12 cellular contexts compared by ENCODE assay signal in the genomic region with DNA sequence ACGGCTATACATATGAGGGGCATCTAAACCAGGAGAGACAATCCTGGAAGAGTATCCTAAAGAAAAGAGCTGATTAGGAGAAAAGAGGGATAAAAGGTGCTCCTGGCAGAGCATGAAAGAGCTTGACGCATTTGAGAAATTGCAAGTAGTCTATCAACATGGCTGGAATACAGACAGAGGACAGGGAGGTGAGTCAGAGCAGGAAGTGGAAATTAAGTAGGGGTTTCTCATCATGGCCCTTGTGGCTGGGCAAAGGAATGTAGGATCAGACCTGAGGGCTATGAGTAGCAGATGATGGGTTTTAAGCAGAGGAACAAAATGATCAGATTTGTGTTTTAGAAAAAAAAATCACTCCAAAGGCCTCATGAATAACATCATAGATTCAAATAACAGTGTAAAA. TPM values are rescaled to one million over a fixed set of nuclear protein-coding genes. Genes with fewer than 3 reads are reported as not detected.
DNase-seq lines count a peak whose midpoint lies in the region; ATAC-seq, FAIRE-seq and TF ChIP-seq lines count a peak whose summit lies in the region.
"Had no signal": no experiment of that assay in that cellular context is flagged by ENCODE, and none has a peak within 500 bp of the region (broad histone marks: within the 10 kb centered on the region; RNA-seq: fewer than 3 reads in every experiment).

No MANE protein-coding gene starts in this region.

- intact Hi-C loops in endothelial cell of umbilical vein (cut with micrococcal nuclease), result loop anchor here (5.0 kb wide), 1 partner anchor 55 kb away; no protein-coding TSS in a partner anchor
- intact Hi-C loops in body of pancreas (cut with DNase I), result no loop called here
- intact Hi-C loops in activated T-helper 2 cell treated with anti-CD3 and anti-CD28 coated beads, Interferon-gamma antibody, Interleukin-2, Interleukin-4, amounts not matched to agents 10 μg/mL and 5 μg/mL and 100 μg/mL, durations not matched to agents 14 hours and 24 hours and 36 hours (cut with micrococcal nuclease), result no loop called here

- no peak overlapping the region for H3K4me3 Mint-ChIP-seq in osteocyte (ENCODE audit: unreplicated experiment)
- no peak overlapping the region for H3K4me3 Mint-ChIP-seq in activated T-helper 2 cell treated with anti-CD3 and anti-CD28 coated beads, Interferon-gamma antibody, Interleukin-2, Interleukin-4, amounts not matched to agents 10 μg/mL and 5 μg/mL and 100 μg/mL, durations not matched to agents 14 hours and 24 hours and 36 hours (ENCODE audit: low read depth)
- H3K4me3 Mint-ChIP-seq: activated T-helper 1 cell treated with anti-CD3 and anti-CD28 coated beads, Interleukin-12 subunit alpha, Interleukin-12 subunit beta, Interleukin-2, Interleukin-4 antibody, amounts not matched to agents 30 ng/mL and 10 ng/mL and 1 ng/mL, durations not matched to agents 14 hours and 24 hours and 36 hours; T-helper 1 cell treated with Interleukin-12 subunit alpha and Interleukin-12 subunit beta and Interleukin-4 antibody, amounts not matched to agents 30 μg/mL and 1 μg/mL, for 36 hours had no signal

- POLR2A ChIA-PET in endothelial cell of umbilical vein (lab: Charles Lee), result no interaction called here

- no peak for TF ChIP-seq CTCF in endothelial cell of umbilical vein (IDR thresholded peaks at IDR 0.05; ENCODE audit: extremely low read depth in 1 of 2, insufficient read depth in 1 of 2, low read depth in 1 of 2, low read length in 2 of 2)
- TF ChIP-seq CTCF in osteocyte (IDR thresholded peaks at IDR 0.05), result no peak
- TF ChIP-seq CTCF in body of pancreas (IDR thresholded peaks at IDR 0.05), result no peak

- peak; percentile 15 for DNase-seq in ELF-1 (ENCODE audit: low read depth, low spot score)
- DNase-seq in NCI-H226, result peak; percentile 89
- peak; percentile 34 for DNase-seq in endothelial cell of umbilical vein (ENCODE audit: low read depth, low spot score)
- DNase-seq in osteocyte (ENCODE audit: extremely low spot score, unreplicated experiment), result no peak
- no peak for DNase-seq in body of pancreas
- DNase-seq in NCI-H146 treated with DMSO at 0.1 percent for 48 hours (lab: John Stamatoyannopoulos, UW; ENCODE audit: unreplicated experiment), result no peak
- no peak for DNase-seq in activated T-helper 2 cell treated with anti-CD3 and anti-CD28 coated beads, Interferon-gamma antibody, Interleukin-2, Interleukin-4, amounts not matched to agents 10 μg/mL and 5 μg/mL and 100 μg/mL, durations not matched to agents 14 hours and 24 hours and 36 hours (ENCODE audit: low spot score)
- DNase-seq: GF-D8, NCI-H526 had no signal

- 97% methylated on average over 2 of the region's 2 CpGs for WGBS in body of pancreas, 2 donors

- no peaks in the 10 kb centered on the region for H4K20me1 ChIP-seq in endothelial cell of umbilical vein (replicated peaks; ENCODE audit: control insufficient read depth, extremely low read depth, insufficient read depth, low read length)

- H3K9me3 Mint-ChIP-seq in osteocyte (ENCODE audit: unreplicated experiment), result no peaks in the 10 kb centered on the region
- no peaks in the 10 kb centered on the region for H3K9me3 Mint-ChIP-seq in activated T-helper 2 cell treated with anti-CD3 and anti-CD28 coated beads, Interferon-gamma antibody, Interleukin-2, Interleukin-4, amounts not matched to agents 10 μg/mL and 5 μg/mL and 100 μg/mL, durations not matched to agents 14 hours and 24 hours and 36 hours
- H3K9me3 Mint-ChIP-seq: T-helper 1 cell treated with Interleukin-12 subunit alpha and Interleukin-12 subunit beta and Interleukin-4 antibody, amounts not matched to agents 30 μg/mL and 1 μg/mL, for 36 hours had no signal

- H3K9me3 ChIP-seq in endothelial cell of umbilical vein (replicated peaks; ENCODE audit: control insufficient read depth, insufficient read depth, low read length), result no peaks in the 10 kb centered on the region
- no peaks in the 10 kb centered on the region for H3K9me3 ChIP-seq in body of pancreas

- CTCF ChIA-PET in endothelial cell of umbilical vein (lab: Charles Lee), result interaction anchor here (1.2 to 1.5 kb wide), 3 partner anchors 28 to 93 kb away, joined by 3 to 7 read pairs (median 4); no protein-coding TSS in a partner anchor

- H3K36me3 ChIP-seq in endothelial cell of umbilical vein (ENCODE audit: control insufficient read depth in 2 of 2, extremely low read depth in 1 of 2, insufficient read depth in 2 of 2, low read length in 2 of 2) (no peaks in the 10 kb centered on the region), body of pancreas (replicated peaks in 1 of 2; ENCODE audit: insufficient read depth in 1 of 2, low read depth in 2 of 2) (no peaks in the 10 kb centered on the region)

- no TSS peak for BruUV-seq in endothelial cell of umbilical vein (replicated peaks; lab: Mats Ljungman, UMichigan)

- FAIRE-seq in endothelial cell of umbilical vein (lab: Jason Lieb, UNC), result peak; percentile 4

- dilution Hi-C loops in endothelial cell of umbilical vein (cut with MboI; ENCODE audit: extremely low pct_ligation_motif_present, low sequenced_read_pairs), result no loop called here

- ATAC-seq in body of pancreas (no peak), GM21619 (IDR thresholded peaks at IDR 0.05; ENCODE audit: unreplicated experiment) (no peak)

- H3K9me1 ChIP-seq in endothelial cell of umbilical vein (replicated peaks; ENCODE audit: control insufficient read depth, extremely low read depth, insufficient read depth, low read length), result no peaks in the 10 kb centered on the region

- no peaks in the 10 kb centered on the region for H3K36me3 Mint-ChIP-seq in osteocyte (ENCODE audit: unreplicated experiment)
- H3K36me3 Mint-ChIP-seq in activated T-helper 2 cell treated with anti-CD3 and anti-CD28 coated beads, Interferon-gamma antibody, Interleukin-2, Interleukin-4, amounts not matched to agents 10 μg/mL and 5 μg/mL and 100 μg/mL, durations not matched to agents 14 hours and 24 hours and 36 hours (ENCODE audit: low read depth), result no peaks in the 10 kb centered on the region

- H3K4me2 ChIP-seq in endothelial cell of umbilical vein (ENCODE audit: insufficient read depth, low read length), result no peak overlapping the region

- H3K27ac Mint-ChIP-seq in osteocyte (ENCODE audit: unreplicated experiment), result peak overlapping the region; percentile 76
- H3K27ac Mint-ChIP-seq in activated T-helper 2 cell treated with anti-CD3 and anti-CD28 coated beads, Interferon-gamma antibody, Interleukin-2, Interleukin-4, amounts not matched to agents 10 μg/mL and 5 μg/mL and 100 μg/mL, durations not matched to agents 14 hours and 24 hours and 36 hours, result no peak overlapping the region
- H3K27ac Mint-ChIP-seq: activated T-helper 1 cell treated with anti-CD3 and anti-CD28 coated beads, Interleukin-12 subunit alpha, Interleukin-12 subunit beta, Interleukin-2, Interleukin-4 antibody, amounts not matched to agents 30 ng/mL and 10 ng/mL and 1 ng/mL, durations not matched to agents 14 hours and 24 hours and 36 hours; T-helper 1 cell treated with Interleukin-12 subunit alpha and Interleukin-12 subunit beta and Interleukin-4 antibody, amounts not matched to agents 30 μg/mL and 1 μg/mL, for 36 hours had no signal

- H3K27ac ChIP-seq in endothelial cell of umbilical vein (ENCODE audit: insufficient read depth, low read depth, low read length) (no peak overlapping the region), body of pancreas (no peak overlapping the region)

- H3K9ac ChIP-seq in endothelial cell of umbilical vein (replicated peaks; ENCODE audit: extremely low read depth, insufficient read depth, low read length), result no peak overlapping the region

- no peak for TF ChIP-seq POLR2A in endothelial cell of umbilical vein (IDR thresholded peaks at IDR 0.05; ENCODE audit: low read depth, low read length)
- TF ChIP-seq POLR2A in body of pancreas (IDR thresholded peaks at IDR 0.05), result no peak

- H2AFZ ChIP-seq in endothelial cell of umbilical vein (ENCODE audit: low read depth, low read length), result no peak overlapping the region

- H3K27me3 ChIP-seq in endothelial cell of umbilical vein (ENCODE audit: control insufficient read depth in 2 of 2, insufficient read depth in 2 of 2, low read length in 2 of 2), result no peaks in the 10 kb centered on the region
- H3K27me3 ChIP-seq in body of pancreas, result no peaks in the 10 kb centered on the region

- no peaks in the 10 kb centered on the region for H3K79me2 ChIP-seq in endothelial cell of umbilical vein (ENCODE audit: control insufficient read depth, insufficient read depth, low read length)

- H3K4me3 ChIP-seq in endothelial cell of umbilical vein (replicated peaks in 1 of 3; ENCODE audit: insufficient read depth in 1 of 3, low read depth in 1 of 3, low read length in 3 of 3) (no peak overlapping the region), body of pancreas (no peak overlapping the region)

- H3K27me3 Mint-ChIP-seq in osteocyte (ENCODE audit: unreplicated experiment), result no peaks in the 10 kb centered on the region
- H3K27me3 Mint-ChIP-seq in activated T-helper 2 cell treated with anti-CD3 and anti-CD28 coated beads, Interferon-gamma antibody, Interleukin-2, Interleukin-4, amounts not matched to agents 10 μg/mL and 5 μg/mL and 100 μg/mL, durations not matched to agents 14 hours and 24 hours and 36 hours (ENCODE audit: low read depth), result peaks cover 4% of the 10 kb centered on the region

- peaks cover 47% of the 10 kb centered on the region for H3K4me1 Mint-ChIP-seq in osteocyte (ENCODE audit: unreplicated experiment)
- H3K4me1 Mint-ChIP-seq in activated T-helper 2 cell treated with anti-CD3 and anti-CD28 coated beads, Interferon-gamma antibody, Interleukin-2, Interleukin-4, amounts not matched to agents 10 μg/mL and 5 μg/mL and 100 μg/mL, durations not matched to agents 14 hours and 24 hours and 36 hours (ENCODE audit: low read depth), result peaks cover 5% of the 10 kb centered on the region

- H3K4me1 ChIP-seq in endothelial cell of umbilical vein (ENCODE audit: control insufficient read depth, extremely low read depth, insufficient read depth, low read length) (peaks cover 11% of the 10 kb centered on the region), body of pancreas (no peaks in the 10 kb centered on the region)

TF ChIP-seq in endothelial cell of umbilical vein, 7 proteins besides CTCF, POLR2A, EP300 and RAD21 (continues in another document):
- TF ChIP-seq JUN (IDR thresholded peaks at IDR 0.05; ENCODE audit: borderline replicate concordance, insufficient read depth, insufficient read length, low read depth), result no peak

RNA-seq across cellular contexts. Expression of a gene that starts 49.2 kb away (rescaled TPM):
- total RNA-seq in endothelial cell of umbilical vein, result 57.7 and 63.9 TPM in 2 replicates
- 9.0 and 14.2 TPM in 2 replicates for polyA plus RNA-seq in endothelial cell of umbilical vein
- 28.2 and 30.6 TPM in 2 replicates for polyA plus RNA-seq in endothelial cell of umbilical vein (2011; cell fraction: cytosol; rRNA removed)
- 17.3 and 21.9 TPM in 2 replicates for polyA plus RNA-seq in endothelial cell of umbilical vein (2011; cell fraction: nucleus; rRNA removed)
- 83.0 and 104 TPM in 2 replicates for polyA plus RNA-seq in endothelial cell of umbilical vein (2012)
- 9.3 and 13.1 TPM in 2 replicates for polyA minus RNA-seq in endothelial cell of umbilical vein
- 35.2 TPM for polyA minus RNA-seq in endothelial cell of umbilical vein (2011; cell fraction: cytosol; rRNA and poly(A)+ RNA removed)
- 8.8 and 13.2 TPM in 2 replicates for polyA minus RNA-seq in endothelial cell of umbilical vein (2011; cell fraction: nucleus; rRNA and poly(A)+ RNA removed)
- 109 and 112 TPM in 2 replicates for total RNA-seq in osteocyte
- total RNA-seq in body of pancreas, result 10 to 100 TPM; 64.3 to 93.3 TPM
- 90.8 and 91.2 TPM in 2 replicates for total RNA-seq in activated T-helper 2 cell treated with anti-CD3 and anti-CD28 coated beads, Interferon-gamma antibody, Interleukin-2, Interleukin-4, amounts not matched to agents 10 μg/mL and 5 μg/mL and 100 μg/mL, durations not matched to agents 14 hours and 24 hours and 36 hours

Comparison
In these comparisons a context has a peak if more than half of its experiments do, and no peak if none do; other contexts are left out.
1. DNase-seq: peak in ELF-1 (single experiment), NCI-H226 (single experiment) and endothelial cell of umbilical vein (single experiment); none in osteocyte (single experiment), body of pancreas (0 of 4), NCI-H146 treated with DMSO at 0.1 percent for 48 hours (single experiment) and activated T-helper 2 cell treated with anti-CD3 and anti-CD28 coated beads, Interferon-gamma antibody, Interleukin-2, Interleukin-4, amounts not matched to agents 10 μg/mL and 5 μg/mL and 100 μg/mL, durations not matched to agents 14 hours and 24 hours and 36 hours (single experiment).